In the genomic region with DNA sequence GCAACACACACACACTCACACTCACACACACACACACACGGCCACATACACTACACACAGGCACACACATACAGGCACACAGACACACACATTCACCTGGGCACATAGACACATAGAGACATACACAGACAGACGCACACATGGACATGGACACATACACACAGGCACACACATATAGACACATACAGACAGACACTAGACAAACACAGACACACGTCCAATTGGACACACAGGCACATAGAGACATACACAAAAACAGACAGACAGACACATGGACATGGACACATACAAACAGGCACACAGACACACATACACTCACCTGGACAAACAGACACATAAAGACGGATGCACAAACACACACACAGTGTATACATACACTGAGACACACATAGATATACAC, we compare ENCODE assay signal across 29 cellular contexts.
"Had no signal": no experiment of that assay in that cellular context is flagged by ENCODE, and none has a peak within 500 bp of the region (broad histone marks: within the 10 kb centered on the region; RNA-seq: fewer than 3 reads in every experiment).

No MANE protein-coding gene starts in this region.

- H3K27ac ChIP-seq: ascending aorta, brain microvascular endothelial cell, esophagus muscularis mucosa, foreskin keratinocyte, gastrocnemius medialis, heart left ventricle had no signal

- DNase-seq: activated CD4-positive, alpha-beta memory T cell treated with anti-CD3 and anti-CD28 coated beads for 36 hours; activated CD4-positive, alpha-beta T cell treated with anti-CD3 and anti-CD28 coated beads for 36 hours; activated CD4-positive, alpha-beta T cell treated with anti-CD3 and anti-CD28 coated beads, Interleukin-2, amount 10 ng/mL, durations not matched to agents 24 days and 14 days; activated CD4-positive, CD25-positive, alpha-beta regulatory T cell; activated CD4-positive, CD25-positive, alpha-beta regulatory T cell treated with anti-CD3 and anti-CD28 coated beads, Interleukin-2, amount 50 U/mL, for 72 hours; activated CD8-positive, alpha-beta memory T cell treated with anti-CD3 and anti-CD28 coated beads, Interleukin-2, amount 50 U/mL, for 48 hours; activated gamma-delta T cell; activated naive CD4-positive, alpha-beta T cell; activated naive CD4-positive, alpha-beta T cell treated with anti-CD3 and anti-CD28 coated beads, Interleukin-2, amount 10 ng/mL, durations not matched to agents 7 days and 5 days; activated naive CD8-positive, alpha-beta T cell treated with anti-CD3 and anti-CD28 coated beads, Interleukin-2, amount 10 ng/mL, durations not matched to agents 7 days and 5 days; activated T-cell treated with anti-CD3 and anti-CD28 coated beads for 4 hours; activated T-cell treated with anti-CD3 and anti-CD28 coated beads, Interleukin-2, amount 50 U/mL, for 24 hours; activated T-cell treated with anti-CD3 and anti-CD28 coated beads, Interleukin-2, amount 50 U/mL, for 72 hours; brain microvascular endothelial cell; caudate nucleus; cortex of kidney; dermis blood vessel endothelial cell; effector CD4-positive, alpha-beta T cell; effector memory CD8-positive, alpha-beta T cell; erythroblast; foreskin keratinocyte; gastrocnemius medialis; glutamatergic neuron; heart left ventricle; T-helper 2 cell had no signal

- H3K4me1 ChIP-seq: ascending aorta, esophagus muscularis mucosa, foreskin keratinocyte had no signal

- H3K27me3 ChIP-seq: ascending aorta, brain microvascular endothelial cell, foreskin keratinocyte, gastrocnemius medialis, heart left ventricle had no signal

- H3K4me3 ChIP-seq: ascending aorta, esophagus muscularis mucosa, gastrocnemius medialis, heart left ventricle had no signal

- FAIRE-seq: colon had no signal

- ATAC-seq: activated CD4-positive, alpha-beta T cell treated with anti-CD3 and anti-CD28 coated beads for 36 hours; activated naive CD4-positive, alpha-beta T cell treated with anti-CD3 and anti-CD28 coated beads, Interleukin-2, amount 50 U/mL, for 72 hours; activated T-cell treated with anti-CD3 and anti-CD28 coated beads, Interleukin-2, amount 50 U/mL, for 72 hours; effector memory CD8-positive, alpha-beta T cell; foreskin keratinocyte; gastrocnemius medialis had no signal

- H3K36me3 ChIP-seq: ascending aorta, brain microvascular endothelial cell, esophagus muscularis mucosa, gastrocnemius medialis, heart left ventricle had no signal
